1 cellular context compared by ENCODE assay signal in genomic region chr3:179604336-179605078, GRCh38.
TF ChIP-seq lines count a peak whose summit lies in the region.

Gene MRPL47 (minus strand): TSS chr3:179604638. CDS start chr3:179604624, 14 bp downstream.
Gene NDUFB5 (plus strand): TSS chr3:179604794. CDS start chr3:179604816, 22 bp downstream.

TF ChIP-seq in HepG2, 621 proteins besides CTCF, POLR2A, EP300 and RAD21 (continued from another document and continues in another):
- 0 out of 2 replicates have a peak, but pooled peaks have one; percentile 51 for TF ChIP-seq ZNF280B (CRISPR knock-in tag; IDR thresholded peaks at IDR 0.05; ENCODE audit: borderline replicate concordance)
- 0 out of 2 replicates have a peak, but pooled peaks have one; percentile 25 for TF ChIP-seq ZNF143 (CRISPR knock-in tag; IDR thresholded peaks at IDR 0.05)
- no peak for TF ChIP-seq MAFG (CRISPR knock-in tag; IDR thresholded peaks at IDR 0.05)
- no peak for TF ChIP-seq MAF1 (CRISPR knock-in tag; IDR thresholded peaks at IDR 0.05; ENCODE audit: borderline replicate concordance)
- TF ChIP-seq ATRX (CRISPR knock-in tag; IDR thresholded peaks at IDR 0.05; ENCODE audit: borderline replicate concordance): no peak
- TF ChIP-seq HMG20A (CRISPR knock-in tag; IDR thresholded peaks at IDR 0.05; ENCODE audit: borderline replicate concordance): no peak
- no peak for TF ChIP-seq FLYWCH1 (CRISPR knock-in tag; IDR thresholded peaks at IDR 0.05)
- no peak for TF ChIP-seq KLF13 (CRISPR knock-in tag; IDR thresholded peaks at IDR 0.05)
- TF ChIP-seq ZNF558 (CRISPR knock-in tag; IDR thresholded peaks at IDR 0.05; ENCODE audit: borderline replicate concordance): no peak
- TF ChIP-seq ZBTB43 (CRISPR knock-in tag; conservative IDR thresholded peaks at IDR 0.05): no peak
- TF ChIP-seq CENPX (CRISPR knock-in tag; IDR thresholded peaks at IDR 0.05): no peak
- no peak for TF ChIP-seq TCF12 (IDR thresholded peaks at IDR 0.05)
- TF ChIP-seq TCF12 (CRISPR knock-in tag; IDR thresholded peaks at IDR 0.05): peak; percentile 49; the same call in 1 of the 2 replicates
- TF ChIP-seq TBX2 (CRISPR knock-in tag; IDR thresholded peaks at IDR 0.05; ENCODE audit: borderline replicate concordance): peak; percentile 70
- peak; percentile 41; the same call in 1 of the 2 replicates for TF ChIP-seq TFDP2 (CRISPR knock-in tag; IDR thresholded peaks at IDR 0.05)
- TF ChIP-seq ATF6 (CRISPR knock-in tag; conservative IDR thresholded peaks at IDR 0.05): no peak
- TF ChIP-seq ZBTB39 (CRISPR knock-in tag; IDR thresholded peaks at IDR 0.05): no peak
- TF ChIP-seq ASH2L (IDR thresholded peaks at IDR 0.05; ENCODE audit: insufficient read length, low read depth, low read length): peak; percentile 97
- no peak for TF ChIP-seq GLMP (CRISPR knock-in tag; IDR thresholded peaks at IDR 0.05; ENCODE audit: borderline replicate concordance)
- peak; percentile 56; the same call in 1 of the 2 replicates for TF ChIP-seq ZGPAT (CRISPR knock-in tag; IDR thresholded peaks at IDR 0.05)
- no peak for TF ChIP-seq ZFP82 (CRISPR knock-in tag; IDR thresholded peaks at IDR 0.05; ENCODE audit: borderline replicate concordance)
- TF ChIP-seq ZNF513 (CRISPR knock-in tag; conservative IDR thresholded peaks at IDR 0.05): no peak; the same call in 1 of the 2 replicates
- peak; percentile 73 for TF ChIP-seq IRF9 (CRISPR knock-in tag; IDR thresholded peaks at IDR 0.05; ENCODE audit: borderline replicate concordance)
- TF ChIP-seq NFKB2 (CRISPR knock-in tag; IDR thresholded peaks at IDR 0.05; ENCODE audit: borderline replicate concordance): peak; percentile 77; the same call in 1 of the 2 replicates
- TF ChIP-seq DRAP1 (CRISPR knock-in tag; IDR thresholded peaks at IDR 0.05): peak; percentile 88
- no peak for TF ChIP-seq ZBTB7B (CRISPR knock-in tag; IDR thresholded peaks at IDR 0.05)
- TF ChIP-seq ZNF503 (CRISPR knock-in tag; IDR thresholded peaks at IDR 0.05): peak; percentile 53; the same call in 1 of the 2 replicates
- TF ChIP-seq KAT8 (CRISPR knock-in tag; IDR thresholded peaks at IDR 0.05): peak; percentile 96
- no peak for TF ChIP-seq ZMAT5 (CRISPR knock-in tag; IDR thresholded peaks at IDR 0.05; ENCODE audit: borderline replicate concordance, low read depth)
- no peak; the same call in 1 of the 2 replicates for TF ChIP-seq ISX (CRISPR knock-in tag; conservative IDR thresholded peaks at IDR 0.05)
- TF ChIP-seq MZF1 (CRISPR knock-in tag; IDR thresholded peaks at IDR 0.05; ENCODE audit: borderline replicate concordance): no peak
- TF ChIP-seq HOXA9 (CRISPR knock-in tag; IDR thresholded peaks at IDR 0.05; ENCODE audit: borderline replicate concordance): no peak
- TF ChIP-seq MXD1 (CRISPR knock-in tag; IDR thresholded peaks at IDR 0.05): 0 out of 2 replicates have a peak, but pooled peaks have one; percentile 8
- no peak for TF ChIP-seq SMC3 (IDR thresholded peaks at IDR 0.05; ENCODE audit: low read length)
- peak; percentile 74 for TF ChIP-seq MAX (IDR thresholded peaks at IDR 0.05)
- TF ChIP-seq ZNF460 (CRISPR knock-in tag; IDR thresholded peaks at IDR 0.05; ENCODE audit: borderline replicate concordance): no peak
- TF ChIP-seq ZNF331 (CRISPR knock-in tag; IDR thresholded peaks at IDR 0.05): peak; percentile 62
- peak; percentile 29; the same call in 1 of the 2 replicates for TF ChIP-seq THRA (CRISPR knock-in tag; IDR thresholded peaks at IDR 0.05; ENCODE audit: borderline replicate concordance)
